ENCODE assay signal across 1 cellular context in the genomic region with DNA sequence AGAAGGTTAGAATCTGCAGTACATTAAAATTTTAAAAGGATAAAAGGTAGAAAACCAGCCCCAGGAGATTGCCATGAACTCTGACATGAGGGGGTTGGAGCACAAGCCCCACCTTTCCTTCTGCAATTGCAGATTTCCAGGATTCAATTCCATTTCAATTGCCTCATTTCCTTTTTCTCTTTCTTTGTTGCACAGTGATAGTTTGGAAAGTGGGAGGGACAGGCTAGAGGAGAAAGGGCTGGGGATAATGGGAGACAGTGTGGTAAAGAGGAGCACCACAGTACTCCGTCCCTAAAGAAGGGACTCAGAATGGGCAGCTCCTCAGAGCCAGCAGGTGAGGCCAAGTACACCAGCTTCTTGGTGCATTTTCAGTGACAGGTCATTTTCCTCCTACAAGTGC.
TF ChIP-seq lines count a peak whose summit lies in the region.

No MANE protein-coding gene starts in this region.

TF ChIP-seq in GM23338, 12 proteins besides CTCF, POLR2A, EP300 and RAD21:
- TF ChIP-seq, protein P1, sequence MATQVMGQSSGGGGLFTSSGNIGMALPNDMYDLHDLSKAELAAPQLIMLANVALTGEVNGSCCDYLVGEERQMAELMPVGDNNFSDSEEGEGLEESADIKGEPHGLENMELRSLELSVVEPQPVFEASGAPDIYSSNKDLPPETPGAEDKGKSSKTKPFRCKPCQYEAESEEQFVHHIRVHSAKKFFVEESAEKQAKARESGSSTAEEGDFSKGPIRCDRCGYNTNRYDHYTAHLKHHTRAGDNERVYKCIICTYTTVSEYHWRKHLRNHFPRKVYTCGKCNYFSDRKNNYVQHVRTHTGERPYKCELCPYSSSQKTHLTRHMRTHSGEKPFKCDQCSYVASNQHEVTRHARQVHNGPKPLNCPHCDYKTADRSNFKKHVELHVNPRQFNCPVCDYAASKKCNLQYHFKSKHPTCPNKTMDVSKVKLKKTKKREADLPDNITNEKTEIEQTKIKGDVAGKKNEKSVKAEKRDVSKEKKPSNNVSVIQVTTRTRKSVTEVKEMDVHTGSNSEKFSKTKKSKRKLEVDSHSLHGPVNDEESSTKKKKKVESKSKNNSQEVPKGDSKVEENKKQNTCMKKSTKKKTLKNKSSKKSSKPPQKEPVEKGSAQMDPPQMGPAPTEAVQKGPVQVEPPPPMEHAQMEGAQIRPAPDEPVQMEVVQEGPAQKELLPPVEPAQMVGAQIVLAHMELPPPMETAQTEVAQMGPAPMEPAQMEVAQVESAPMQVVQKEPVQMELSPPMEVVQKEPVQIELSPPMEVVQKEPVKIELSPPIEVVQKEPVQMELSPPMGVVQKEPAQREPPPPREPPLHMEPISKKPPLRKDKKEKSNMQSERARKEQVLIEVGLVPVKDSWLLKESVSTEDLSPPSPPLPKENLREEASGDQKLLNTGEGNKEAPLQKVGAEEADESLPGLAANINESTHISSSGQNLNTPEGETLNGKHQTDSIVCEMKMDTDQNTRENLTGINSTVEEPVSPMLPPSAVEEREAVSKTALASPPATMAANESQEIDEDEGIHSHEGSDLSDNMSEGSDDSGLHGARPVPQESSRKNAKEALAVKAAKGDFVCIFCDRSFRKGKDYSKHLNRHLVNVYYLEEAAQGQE (IDR thresholded peaks at IDR 0.05; ENCODE audit: unreplicated experiment), result no peak
- TF ChIP-seq ZNF114 (CRISPR knock-in tag; IDR thresholded peaks at IDR 0.05), result no peak
- TF ChIP-seq STAT1 (IDR thresholded peaks at IDR 0.05; ENCODE audit: unreplicated experiment), result no peak
- no peak for TF ChIP-seq CREB1 (CRISPR knock-in tag; IDR thresholded peaks at IDR 0.05; ENCODE audit: low read depth)
- TF ChIP-seq, protein P2, sequence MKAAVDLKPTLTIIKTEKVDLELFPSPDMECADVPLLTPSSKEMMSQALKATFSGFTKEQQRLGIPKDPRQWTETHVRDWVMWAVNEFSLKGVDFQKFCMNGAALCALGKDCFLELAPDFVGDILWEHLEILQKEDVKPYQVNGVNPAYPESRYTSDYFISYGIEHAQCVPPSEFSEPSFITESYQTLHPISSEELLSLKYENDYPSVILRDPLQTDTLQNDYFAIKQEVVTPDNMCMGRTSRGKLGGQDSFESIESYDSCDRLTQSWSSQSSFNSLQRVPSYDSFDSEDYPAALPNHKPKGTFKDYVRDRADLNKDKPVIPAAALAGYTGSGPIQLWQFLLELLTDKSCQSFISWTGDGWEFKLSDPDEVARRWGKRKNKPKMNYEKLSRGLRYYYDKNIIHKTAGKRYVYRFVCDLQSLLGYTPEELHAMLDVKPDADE (IDR thresholded peaks at IDR 0.05), result no peak
- no peak for TF ChIP-seq NANOG (IDR thresholded peaks at IDR 0.05; ENCODE audit: borderline replicate concordance)
- no peak for TF ChIP-seq JUNB (IDR thresholded peaks at IDR 0.05; ENCODE audit: unreplicated experiment)
- no peak for TF ChIP-seq EZH2phosphoT487 (IDR thresholded peaks at IDR 0.05; ENCODE audit: unreplicated experiment)
- no peak for TF ChIP-seq EZH2 (IDR thresholded peaks at IDR 0.05; ENCODE audit: low read depth, unreplicated experiment)
- no peak for TF ChIP-seq ZNF331 (CRISPR knock-in tag; IDR thresholded peaks at IDR 0.05; ENCODE audit: low read depth)
- TF ChIP-seq, protein P3, sequence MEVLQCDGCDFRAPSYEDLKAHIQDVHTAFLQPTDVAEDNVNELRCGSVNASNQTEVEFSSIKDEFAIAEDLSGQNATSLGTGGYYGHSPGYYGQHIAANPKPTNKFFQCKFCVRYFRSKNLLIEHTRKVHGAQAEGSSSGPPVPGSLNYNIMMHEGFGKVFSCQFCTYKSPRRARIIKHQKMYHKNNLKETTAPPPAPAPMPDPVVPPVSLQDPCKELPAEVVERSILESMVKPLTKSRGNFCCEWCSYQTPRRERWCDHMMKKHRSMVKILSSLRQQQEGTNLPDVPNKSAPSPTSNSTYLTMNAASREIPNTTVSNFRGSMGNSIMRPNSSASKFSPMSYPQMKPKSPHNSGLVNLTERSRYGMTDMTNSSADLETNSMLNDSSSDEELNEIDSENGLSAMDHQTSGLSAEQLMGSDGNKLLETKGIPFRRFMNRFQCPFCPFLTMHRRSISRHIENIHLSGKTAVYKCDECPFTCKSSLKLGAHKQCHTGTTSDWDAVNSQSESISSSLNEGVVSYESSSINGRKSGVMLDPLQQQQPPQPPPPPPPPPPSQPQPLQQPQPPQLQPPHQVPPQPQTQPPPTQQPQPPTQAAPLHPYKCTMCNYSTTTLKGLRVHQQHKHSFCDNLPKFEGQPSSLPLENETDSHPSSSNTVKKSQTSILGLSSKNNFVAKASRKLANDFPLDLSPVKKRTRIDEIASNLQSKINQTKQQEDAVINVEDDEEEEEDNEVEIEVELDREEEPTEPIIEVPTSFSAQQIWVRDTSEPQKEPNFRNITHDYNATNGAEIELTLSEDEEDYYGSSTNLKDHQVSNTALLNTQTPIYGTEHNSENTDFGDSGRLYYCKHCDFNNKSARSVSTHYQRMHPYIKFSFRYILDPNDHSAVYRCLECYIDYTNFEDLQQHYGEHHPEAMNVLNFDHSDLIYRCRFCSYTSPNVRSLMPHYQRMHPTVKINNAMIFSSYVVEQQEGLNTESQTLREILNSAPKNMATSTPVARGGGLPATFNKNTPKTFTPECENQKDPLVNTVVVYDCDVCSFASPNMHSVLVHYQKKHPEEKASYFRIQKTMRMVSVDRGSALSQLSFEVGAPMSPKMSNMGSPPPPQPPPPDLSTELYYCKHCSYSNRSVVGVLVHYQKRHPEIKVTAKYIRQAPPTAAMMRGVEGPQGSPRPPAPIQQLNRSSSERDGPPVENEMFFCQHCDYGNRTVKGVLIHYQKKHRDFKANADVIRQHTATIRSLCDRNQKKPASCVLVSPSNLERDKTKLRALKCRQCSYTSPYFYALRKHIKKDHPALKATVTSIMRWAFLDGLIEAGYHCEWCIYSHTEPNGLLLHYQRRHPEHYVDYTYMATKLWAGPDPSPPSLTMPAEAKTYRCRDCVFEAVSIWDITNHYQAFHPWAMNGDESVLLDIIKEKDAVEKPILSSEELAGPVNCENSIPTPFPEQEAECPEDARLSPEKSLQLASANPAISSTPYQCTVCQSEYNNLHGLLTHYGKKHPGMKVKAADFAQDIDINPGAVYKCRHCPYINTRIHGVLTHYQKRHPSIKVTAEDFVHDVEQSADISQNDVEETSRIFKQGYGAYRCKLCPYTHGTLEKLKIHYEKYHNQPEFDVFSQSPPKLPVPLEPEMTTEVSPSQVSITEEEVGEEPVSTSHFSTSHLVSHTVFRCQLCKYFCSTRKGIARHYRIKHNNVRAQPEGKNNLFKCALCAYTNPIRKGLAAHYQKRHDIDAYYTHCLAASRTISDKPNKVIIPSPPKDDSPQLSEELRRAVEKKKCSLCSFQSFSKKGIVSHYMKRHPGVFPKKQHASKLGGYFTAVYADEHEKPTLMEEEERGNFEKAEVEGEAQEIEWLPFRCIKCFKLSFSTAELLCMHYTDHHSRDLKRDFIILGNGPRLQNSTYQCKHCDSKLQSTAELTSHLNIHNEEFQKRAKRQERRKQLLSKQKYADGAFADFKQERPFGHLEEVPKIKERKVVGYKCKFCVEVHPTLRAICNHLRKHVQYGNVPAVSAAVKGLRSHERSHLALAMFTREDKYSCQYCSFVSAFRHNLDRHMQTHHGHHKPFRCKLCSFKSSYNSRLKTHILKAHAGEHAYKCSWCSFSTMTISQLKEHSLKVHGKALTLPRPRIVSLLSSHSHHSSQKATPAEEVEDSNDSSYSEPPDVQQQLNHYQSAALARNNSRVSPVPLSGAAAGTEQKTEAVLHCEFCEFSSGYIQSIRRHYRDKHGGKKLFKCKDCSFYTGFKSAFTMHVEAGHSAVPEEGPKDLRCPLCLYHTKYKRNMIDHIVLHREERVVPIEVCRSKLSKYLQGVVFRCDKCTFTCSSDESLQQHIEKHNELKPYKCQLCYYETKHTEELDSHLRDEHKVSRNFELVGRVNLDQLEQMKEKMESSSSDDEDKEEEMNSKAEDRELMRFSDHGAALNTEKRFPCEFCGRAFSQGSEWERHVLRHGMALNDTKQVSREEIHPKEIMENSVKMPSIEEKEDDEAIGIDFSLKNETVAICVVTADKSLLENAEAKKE (CRISPR knock-in tag; IDR thresholded peaks at IDR 0.05), result no peak
- TF ChIP-seq POLR2AphosphoS5 (IDR thresholded peaks at IDR 0.05; ENCODE audit: low read depth), result no peak
TF ChIP-seq in GM23338: peak in this region for 0.
